1 cellular context compared by ENCODE assay signal in genomic region chr7:17010637-17011300, GRCh38.
TF ChIP-seq lines count a peak whose summit lies in the region.

No MANE protein-coding gene starts in this region.

TF ChIP-seq in IMR-90, 13 proteins besides CTCF, POLR2A, EP300 and RAD21 (continued from another document):
- TF ChIP-seq CEBPB (IDR thresholded peaks at IDR 0.05; ENCODE audit: low read depth, low read length), result no peak
- TF ChIP-seq, protein P1, sequence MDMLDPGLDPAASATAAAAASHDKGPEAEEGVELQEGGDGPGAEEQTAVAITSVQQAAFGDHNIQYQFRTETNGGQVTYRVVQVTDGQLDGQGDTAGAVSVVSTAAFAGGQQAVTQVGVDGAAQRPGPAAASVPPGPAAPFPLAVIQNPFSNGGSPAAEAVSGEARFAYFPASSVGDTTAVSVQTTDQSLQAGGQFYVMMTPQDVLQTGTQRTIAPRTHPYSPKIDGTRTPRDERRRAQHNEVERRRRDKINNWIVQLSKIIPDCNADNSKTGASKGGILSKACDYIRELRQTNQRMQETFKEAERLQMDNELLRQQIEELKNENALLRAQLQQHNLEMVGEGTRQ (IDR thresholded peaks at IDR 0.05; ENCODE audit: low read depth, low read length), result no peak
- no peak for TF ChIP-seq NFE2L2 (IDR thresholded peaks at IDR 0.05; ENCODE audit: low read depth, low read length)
- no peak for TF ChIP-seq MAFK (IDR thresholded peaks at IDR 0.05; ENCODE audit: low read depth, low read length)
- no peak for TF ChIP-seq RFX5 (IDR thresholded peaks at IDR 0.05; ENCODE audit: low read depth, low read length)
- TF ChIP-seq RCOR1 (IDR thresholded peaks at IDR 0.05; ENCODE audit: insufficient replicate concordance, low read length), result no peak
- TF ChIP-seq FOS (IDR thresholded peaks at IDR 0.05; ENCODE audit: low read depth, low read length), result no peak
- no peak for TF ChIP-seq SMC3 (IDR thresholded peaks at IDR 0.05; ENCODE audit: low read depth, low read length)
- no peak for TF ChIP-seq MAZ (IDR thresholded peaks at IDR 0.05; ENCODE audit: borderline replicate concordance, low read depth, low read length)
- TF ChIP-seq CHD1 (IDR thresholded peaks at IDR 0.05; ENCODE audit: low read depth, low read length), result no peak
- no peak for TF ChIP-seq BHLHE40 (IDR thresholded peaks at IDR 0.05; ENCODE audit: low read depth, low read length)
